ENCODE assay signal across 18 cellular contexts in genomic region chr1:43432171-43432860, GRCh38.
"Had no signal": no experiment of that assay in that cellular context is flagged by ENCODE, and none has a peak within 500 bp of the region (broad histone marks: within the 10 kb centered on the region; RNA-seq: fewer than 3 reads in every experiment).

No MANE protein-coding gene starts in this region.

- H3K27ac ChIP-seq: esophagus squamous epithelium, gastroesophageal sphincter, pancreas, prostate gland, right lobe of liver, skin epidermis, testis, tibial nerve had no signal

- H3K27me3 ChIP-seq: esophagus squamous epithelium, gastroesophageal sphincter, pancreas, right lobe of liver, testis, tibial nerve had no signal

- H3K9me3 Mint-ChIP-seq: dendritic cell treated with granulocyte-macrophage colony-stimulating factor and Interleukin-4, amounts not matched to agents 40 ng/mL and 50 ng/mL, for 4 days; naive B cell; nephron had no signal

- H3K4me3 ChIP-seq: esophagus squamous epithelium, gastroesophageal sphincter, pancreas, prostate gland, right lobe of liver, skin epidermis, testis, tibial nerve had no signal

- H3K4me1 ChIP-seq: pancreas, prostate gland, testis had no signal

- H3K27me3 Mint-ChIP-seq: dendritic cell treated with granulocyte-macrophage colony-stimulating factor and Interleukin-4, amounts not matched to agents 40 ng/mL and 50 ng/mL, for 4 days; naive B cell had no signal

- H3K4me1 Mint-ChIP-seq: naive B cell had no signal

- H3K4me3 Mint-ChIP-seq: dendritic cell treated with granulocyte-macrophage colony-stimulating factor and Interleukin-4, amounts not matched to agents 40 ng/mL and 50 ng/mL, for 4 days; naive B cell; nephron had no signal

- H3K27ac Mint-ChIP-seq: dendritic cell treated with granulocyte-macrophage colony-stimulating factor and Interleukin-4, amounts not matched to agents 40 ng/mL and 50 ng/mL, for 4 days; nephron had no signal

- DNase-seq: cerebellar nuclear complex; esophagus squamous epithelium; foreskin fibroblast; mesendoderm; naive B cell; occipital lobe; stimulated activated CD4-positive, alpha-beta T cell treated with anti-CD3 and anti-CD28 coated beads, Interleukin-12 subunit alpha, Interleukin-12 subunit beta, amount 100 ng/mL, for 4 hours; stimulated activated naive CD8-positive, alpha-beta T cell treated with anti-CD3 and anti-CD28 coated beads, Interleukin-15, Interleukin-2, amounts not matched to agents 100 U/mL and 50 U/mL, for 24 hours; testis had no signal

- ATAC-seq: gastroesophageal sphincter; left colon; pancreas; right lobe of liver; stimulated activated naive CD8-positive, alpha-beta T cell treated with anti-CD3 and anti-CD28 coated beads, Interleukin-15, Interleukin-2, amounts not matched to agents 100 U/mL and 50 U/mL, for 24 hours had no signal

- H3K9me3 ChIP-seq: esophagus squamous epithelium, gastroesophageal sphincter, pancreas, prostate gland, right lobe of liver, testis, tibial nerve had no signal
